In the genomic region with DNA sequence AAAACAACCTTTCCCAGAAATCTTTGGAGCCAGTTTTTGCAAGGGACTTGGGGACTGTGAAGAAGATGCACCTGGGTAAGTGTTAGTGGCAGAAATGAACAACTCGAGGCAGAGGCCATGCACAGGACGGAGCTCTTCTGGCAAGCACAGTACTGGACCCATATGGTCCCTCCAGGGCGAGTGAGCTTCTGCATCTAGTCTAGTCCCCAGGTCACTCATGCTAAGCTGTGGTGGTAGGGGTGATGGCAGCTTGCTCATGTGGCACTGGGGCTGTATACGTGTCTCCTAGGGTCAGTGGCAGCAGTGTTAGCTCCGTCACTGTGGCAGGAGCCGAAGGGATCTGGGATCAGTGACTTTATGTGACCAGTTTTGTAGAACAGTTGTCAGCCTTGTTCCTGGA, we compare ENCODE assay signal across 25 cellular contexts. TPM values are rescaled to one million over a fixed set of nuclear protein-coding genes. Genes with fewer than 3 reads are reported as not detected.
"Had no signal": no experiment of that assay in that cellular context is flagged by ENCODE, and none has a peak within 500 bp of the region (broad histone marks: within the 10 kb centered on the region; RNA-seq: fewer than 3 reads in every experiment).

No MANE protein-coding gene starts in this region.

- H3K27ac ChIP-seq: brain microvascular endothelial cell, esophagus squamous epithelium, right atrium auricular region, skin epidermis, tibial nerve, vagina had no signal

- H3K4me3 Mint-ChIP-seq: activated naive CD8-positive, alpha-beta T cell; activated T-cell treated with anti-CD3 and anti-CD28 coated beads, Interleukin-2, amount 50 U/mL, for 4 hours; memory B cell; natural killer cell treated with Interleukin-12 subunit alpha and Interleukin-12 subunit beta and Interleukin-15 and Interleukin-18, amount 100 ng/mL, for 72 hours; stimulated activated naive B cell treated with anti-CD40 and anti-IgM and Interleukin-4, amounts not matched to agents 10 μg/mL and 1 μg/mL and 100 μg/mL, for 72 hours had no signal

- H3K36me3 ChIP-seq: brain microvascular endothelial cell, esophagus squamous epithelium, right atrium auricular region, tibial nerve, vagina had no signal

- H3K27ac Mint-ChIP-seq: activated naive CD8-positive, alpha-beta T cell; memory B cell; natural killer cell treated with Interleukin-12 subunit alpha and Interleukin-12 subunit beta and Interleukin-15 and Interleukin-18, amount 100 ng/mL, for 72 hours; progenitor cell of endocrine pancreas; stimulated activated naive B cell treated with anti-CD40 and anti-IgM and Interleukin-4, amounts not matched to agents 10 μg/mL and 1 μg/mL and 100 μg/mL, for 72 hours had no signal

- H3K27me3 Mint-ChIP-seq: activated naive CD8-positive, alpha-beta T cell; memory B cell; natural killer cell treated with Interleukin-12 subunit alpha and Interleukin-12 subunit beta and Interleukin-15 and Interleukin-18, amount 100 ng/mL, for 72 hours; progenitor cell of endocrine pancreas; stimulated activated naive B cell treated with anti-CD40 and anti-IgM and Interleukin-4, amounts not matched to agents 10 μg/mL and 1 μg/mL and 100 μg/mL, for 72 hours had no signal

- H3K27me3 ChIP-seq: brain microvascular endothelial cell, esophagus squamous epithelium, right atrium auricular region, tibial nerve, vagina had no signal

- H3K9me3 Mint-ChIP-seq: activated T-cell treated with anti-CD3 and anti-CD28 coated beads, Interleukin-2, amount 50 U/mL, for 4 hours; memory B cell; natural killer cell treated with Interleukin-12 subunit alpha and Interleukin-12 subunit beta and Interleukin-15 and Interleukin-18, amount 100 ng/mL, for 72 hours; stimulated activated naive B cell treated with anti-CD40 and anti-IgM and Interleukin-4, amounts not matched to agents 10 μg/mL and 1 μg/mL and 100 μg/mL, for 72 hours had no signal

- H3K9me3 ChIP-seq: esophagus squamous epithelium, right atrium auricular region, tibial nerve, vagina had no signal

- H3K4me1 ChIP-seq: right atrium auricular region, tibial nerve had no signal

- DNase-seq: activated CD4-positive, alpha-beta T cell treated with anti-CD3 and anti-CD28 coated beads, Interleukin-2, amount 50 U/mL, for 4 hours; activated CD4-positive, CD25-positive, alpha-beta regulatory T cell treated with anti-CD3 and anti-CD28 coated beads, Interleukin-2, amount 50 U/mL, for 72 hours; activated effector memory CD4-positive, alpha-beta T cell treated with anti-CD3 and anti-CD28 coated beads, Interleukin-2, amount 50 U/mL, for 16 hours; activated T-cell treated with anti-CD3 and anti-CD28 coated beads, Interleukin-2, amount 50 U/mL, for 4 hours; amygdala; brain microvascular endothelial cell; cortex of kidney; effector CD4-positive, alpha-beta T cell; esophagus squamous epithelium; hippocampal formation; left ventricle myocardium superior; nucleus accumbens; stimulated activated CD4-positive, alpha-beta T cell treated with anti-CD3 and anti-CD28 coated beads, Interleukin-15, amount 100 ng/mL, for 24 hours; stimulated activated CD4-positive, alpha-beta T cell treated with anti-CD3 and anti-CD28 coated beads, Interleukin-4, amount 100 ng/mL, for 1 hour; stimulated activated naive B cell treated with anti-CD40 and anti-IgM and Interleukin-4, amounts not matched to agents 10 μg/mL and 1 μg/mL and 100 μg/mL, for 72 hours; substantia nigra; T-helper 9 cell had no signal

- H3K36me3 Mint-ChIP-seq: natural killer cell treated with Interleukin-12 subunit alpha and Interleukin-12 subunit beta and Interleukin-15 and Interleukin-18, amount 100 ng/mL, for 72 hours had no signal

- H3K4me3 ChIP-seq: esophagus squamous epithelium, right atrium auricular region, skin epidermis, tibial nerve, vagina had no signal

- H3K4me1 Mint-ChIP-seq: memory B cell had no signal

- ATAC-seq: activated T-cell treated with anti-CD3 and anti-CD28 coated beads, Interleukin-2, amount 50 U/mL, for 4 hours; left ventricle myocardium superior; natural killer cell treated with Interleukin-12 subunit alpha and Interleukin-12 subunit beta and Interleukin-15 and Interleukin-18, amount 100 ng/mL, for 72 hours; stimulated activated naive B cell treated with anti-CD40 and anti-IgM and Interleukin-4, amounts not matched to agents 10 μg/mL and 1 μg/mL and 100 μg/mL, for 72 hours had no signal

RNA-seq across cellular contexts. Expression of gene RARRES2, which starts 27.6 kb away (rescaled TPM):
- total RNA-seq: natural killer cell treated with Interleukin-12 subunit alpha and Interleukin-12 subunit beta and Interleukin-15 and Interleukin-18, amount 100 ng/mL, for 72 hours had no signal
